13 cellular contexts compared by ENCODE assay signal in the genomic region with DNA sequence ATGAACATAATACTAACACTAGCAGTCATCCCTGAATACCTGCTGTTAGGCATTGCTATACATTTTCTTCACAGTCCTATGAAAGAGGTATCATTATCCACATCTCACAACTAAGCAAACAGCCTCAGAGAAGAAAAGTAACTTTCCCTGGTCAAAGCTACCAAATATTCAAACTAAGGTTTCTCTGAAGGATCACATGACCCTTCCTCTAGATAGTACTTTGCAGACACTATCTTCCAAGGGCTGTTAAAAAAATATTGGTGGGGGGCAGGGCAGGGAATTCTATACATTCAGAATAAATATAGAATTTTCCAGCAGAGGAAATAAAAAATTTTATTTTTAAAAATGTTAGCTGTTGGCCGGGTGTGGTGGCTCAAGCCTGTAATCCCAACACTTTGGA. TPM values are rescaled to one million over a fixed set of nuclear protein-coding genes. Genes with fewer than 3 reads are reported as not detected.
DNase-seq lines count a peak whose midpoint lies in the region; ATAC-seq, FAIRE-seq and TF ChIP-seq lines count a peak whose summit lies in the region.
"Had no signal": no experiment of that assay in that cellular context is flagged by ENCODE, and none has a peak within 500 bp of the region (broad histone marks: within the 10 kb centered on the region; RNA-seq: fewer than 3 reads in every experiment).

No MANE protein-coding gene starts in this region.

- POLR2A ChIA-PET in HEK293 (lab: Yijun Ruan, JAX) = interaction anchor here (1.2 kb wide), 1 partner anchor 75 kb away, joined by 3 read pairs; the partner anchor contains the start of gene TPT1

- H3K4me3 ChIP-seq in HEK293 (ENCODE audit: low read depth, low read length) (no peak overlapping the region), astrocyte of the spinal cord (ENCODE audit: low read depth, low read length) (peak overlapping the region; percentile 22), left lung (peak overlapping the region in 1 of 2 donors; percentile 33), small intestine (ENCODE audit: low read depth in 1 of 2, low read length in 2 of 2) (no peak overlapping the region)

- in situ Hi-C loops in astrocyte of the spinal cord (cut with HindIII; ENCODE audit: low sequenced_read_pairs) = no loop called here

- no peaks in the 10 kb centered on the region for H3K4me1 ChIP-seq in HEK293 (ENCODE audit: control insufficient read depth, insufficient read depth, low read length)
- peaks cover 13 to 41% of the 10 kb centered on the region in 2 donors for H3K4me1 ChIP-seq in left lung
- peaks cover 0 to 6% of the 10 kb centered on the region in 2 donors for H3K4me1 ChIP-seq in small intestine (ENCODE audit: control insufficient read depth in 2 of 2, insufficient read depth in 1 of 2, low read depth in 1 of 2, low read length in 1 of 2)
- peaks cover 11% of the 10 kb centered on the region for H3K4me1 ChIP-seq in foreskin keratinocyte

- 56 to 75% (median 59%) methylated on average over 1 of the region's 1 CpG for WGBS in small intestine, 3 donors

- CTCF ChIA-PET in HEK293 (lab: Yijun Ruan, JAX) = interaction anchor here (0.6 to 1.9 kb wide), 2 partner anchors 15 to 85 kb away, joined by 3 to 5 read pairs; no protein-coding TSS in a partner anchor

- TF ChIP-seq CTCF in HEK293 (tag by site-specific recombination; IDR thresholded peaks at IDR 0.05) (no peak), astrocyte of the spinal cord (IDR thresholded peaks at IDR 0.05; ENCODE audit: low read depth, low read length) (no peak), left lung (IDR thresholded peaks at IDR 0.05) (no peak), foreskin keratinocyte (conservative IDR thresholded peaks at IDR 0.05) (no peak)

- H3K36me3 ChIP-seq in HEK293 (ENCODE audit: control insufficient read depth in 2 of 2, insufficient read depth in 1 of 2, low read length in 2 of 2) (no peaks in the 10 kb centered on the region; a peak in 1 of 3 replicates), left lung (peaks cover 0 to 9% of the 10 kb centered on the region in 2 donors), small intestine (ENCODE audit: control insufficient read depth in 2 of 2, insufficient read depth in 2 of 2, low read length in 2 of 2) (peaks cover under 1 to 5% of the 10 kb centered on the region in 2 donors)

- FAIRE-seq in small intestine (lab: Jason Lieb, UNC) = no peak

- no peaks in the 10 kb centered on the region for H3K27me3 ChIP-seq in left lung
- H3K27me3 ChIP-seq in small intestine (ENCODE audit: control insufficient read depth in 2 of 2, insufficient read depth in 2 of 2, low read length in 2 of 2) = no peaks in the 10 kb centered on the region
- no peaks in the 10 kb centered on the region for H3K27me3 ChIP-seq in foreskin keratinocyte

- H3K27ac ChIP-seq in HEK293 (ENCODE audit: extremely low read depth, low read depth, low read length) (no peak overlapping the region), left lung (peak overlapping the region; percentile 59 to 89), small intestine (ENCODE audit: low read depth in 1 of 2, low read length in 1 of 2) (peak overlapping the region; percentile 79 to 83), foreskin keratinocyte (no peak overlapping the region)

- ATAC-seq in left lung (no peak), left lobe of liver (no peak), foreskin keratinocyte (no peak)
- no peak for ATAC-seq in stimulated activated naive CD8-positive, alpha-beta T cell treated with anti-CD3 and anti-CD28 coated beads, Interleukin-15, Interleukin-2, amounts not matched to agents 100 U/mL and 50 U/mL, for 24 hours

- DNase-seq in astrocyte of the spinal cord (ENCODE audit: low read depth, low spot score) = no peak
- no peak for DNase-seq in left lung
- DNase-seq in small intestine = no peak
- no peak for DNase-seq in stimulated activated naive CD8-positive, alpha-beta T cell treated with anti-CD3 and anti-CD28 coated beads, Interleukin-15, Interleukin-2, amounts not matched to agents 100 U/mL and 50 U/mL, for 24 hours
- no peak for DNase-seq in left lobe of liver (ENCODE audit: low spot score)
- DNase-seq in foreskin keratinocyte = no peak
- no peak for DNase-seq in SIG-M5 (lab: John Stamatoyannopoulos, UW)
- DNase-seq: activated CD4-positive, alpha-beta T cell treated with anti-CD3 and anti-CD28 coated beads, Interleukin-2, amount 10 ng/mL, durations not matched to agents 24 days and 14 days; amniotic stem cell; NCI-H1694 treated with DMSO at 0.1 percent for 48 hours; retina; RPMI8226 had no signal

- no peaks in the 10 kb centered on the region for H3K9me3 ChIP-seq in HEK293 (ENCODE audit: control insufficient read depth, insufficient read depth, low read depth, low read length)
- no peaks in the 10 kb centered on the region for H3K9me3 ChIP-seq in left lung
- no peaks in the 10 kb centered on the region for H3K9me3 ChIP-seq in small intestine (ENCODE audit: control insufficient read depth, low read depth)

- intact Hi-C loops in left lung (cut with DNase I) = no loop called here

TF ChIP-seq in HEK293, 187 proteins besides CTCF, POLR2A, EP300 and RAD21:
- TF ChIP-seq PRDM6 (tag by site-specific recombination; IDR thresholded peaks at IDR 0.05) (peak; percentile 76), ZIC2 (tag by site-specific recombination; IDR thresholded peaks at IDR 0.05) (no peak)

RNA-seq across cellular contexts. Expression of gene SLC25A30, which starts 3.1 kb away (rescaled TPM):
- total RNA-seq in left lung (10 to 100 TPM; 20.9 to 25.1 TPM), left lobe of liver (38.8 TPM), foreskin keratinocyte (23.0 and 25.3 TPM in 2 replicates)
- polyA plus RNA-seq in small intestine (1 to 10 TPM; 2.4 to 5.2 (median 3.8) TPM), foreskin keratinocyte (6.5 and 9.0 TPM in 2 replicates)

RNA-seq across cellular contexts. Expression of gene COG3, which starts 49.6 kb away (rescaled TPM):
- total RNA-seq in left lung = 10 to 100 TPM; 20.6 to 25.4 TPM
- polyA plus RNA-seq in small intestine = 10 to 100 TPM; 15.9 to 29.4 (median 18.6) TPM
- total RNA-seq in left lobe of liver = 28.3 TPM
- total RNA-seq in foreskin keratinocyte = 21.7 and 25.7 TPM in 2 replicates
- polyA plus RNA-seq in foreskin keratinocyte = 11.6 and 12.1 TPM in 2 replicates

Comparison
In these comparisons a context has a peak if more than half of its experiments do, and no peak if none do; other contexts are left out.
1. H3K27ac ChIP-seq: peak in left lung (2 of 2) and small intestine (2 of 2); none in HEK293 (single experiment) and foreskin keratinocyte (single experiment).